8 cellular contexts compared by ENCODE assay signal in genomic region chr10:32980558-32981468, GRCh38. TPM values are rescaled to one million over a fixed set of nuclear protein-coding genes. Genes with fewer than 3 reads are reported as not detected.
DNase-seq lines count a peak whose midpoint lies in the region; ATAC-seq and TF ChIP-seq lines count a peak whose summit lies in the region.

No MANE protein-coding gene starts in this region.

- H3K4me2 ChIP-seq in IMR-90 (ENCODE audit: low read depth, low read length), result peak overlapping the region; percentile 99
- peak overlapping the region; percentile 91 for H3K4me2 ChIP-seq in fibroblast of lung (ENCODE audit: extremely low read depth, insufficient read depth, low read length)

- peak overlapping the region; percentile 99 for H3K14ac ChIP-seq in IMR-90 (replicated peaks; ENCODE audit: low read depth, low read length)

- BruUV-seq in IMR-90 (replicated peaks; lab: Mats Ljungman, UMichigan), result TSS peak; percentile 97

- ATAC-seq in GM21529 (IDR thresholded peaks at IDR 0.05; ENCODE audit: unreplicated experiment) (peak; percentile 97), IMR-90 (ENCODE audit: low read depth) (peak; percentile 89)
- ATAC-seq in naive thymus-derived CD4-positive, alpha-beta T cell, result peak; percentile 95
- peak; percentile 99 for ATAC-seq in stimulated activated memory B cell treated with anti-CD40 and anti-IgM and Interleukin-4, amounts not matched to agents 10 μg/mL and 1 μg/mL and 100 μg/mL, for 72 hours

- peaks cover 0 to 2% (median 0%) of the 10 kb centered on the region in 11 donors for H3K9me3 Mint-ChIP-seq in naive thymus-derived CD4-positive, alpha-beta T cell
- H3K9me3 Mint-ChIP-seq in stimulated activated memory B cell treated with anti-CD40 and anti-IgM and Interleukin-4, amounts not matched to agents 10 μg/mL and 1 μg/mL and 100 μg/mL, for 72 hours, result no peaks in the 10 kb centered on the region

- dilution Hi-C loops in IMR-90 (cut with HindIII; ENCODE audit: low sequenced_read_pairs, unreplicated experiment), result no loop called here

- H2BK120ac ChIP-seq in IMR-90 (ENCODE audit: low read depth, low read length), result peak overlapping the region; percentile 99

- H3K9me3 ChIP-seq in IMR-90 (ENCODE audit: control insufficient read depth, insufficient read depth, low read length) (no peaks in the 10 kb centered on the region), fibroblast of lung (ENCODE audit: control insufficient read depth, insufficient read depth, low read depth, low read length) (no peaks in the 10 kb centered on the region)
- H3K9me3 ChIP-seq in naive thymus-derived CD4-positive, alpha-beta T cell (ENCODE audit: control insufficient read depth in 2 of 3, low read length in 3 of 3), result no peaks in the 10 kb centered on the region

- DNase-seq in DMS114 treated with DMSO at 0.1 percent for 48 hours (lab: John Stamatoyannopoulos, UW; ENCODE audit: unreplicated experiment), result peak; percentile 50
- peak; percentile 100 for DNase-seq in IMR-90
- peak; percentile 84 to 88 for DNase-seq in activated T-cell treated with anti-CD3 and anti-CD28 coated beads, Interleukin-2, amount 50 U/mL, for 48 hours
- DNase-seq in fibroblast of lung (ENCODE audit: low read depth in 2 of 2), result peak; percentile 96 to 100
- peak; percentile 54 to 84 (median 66) for DNase-seq in naive thymus-derived CD4-positive, alpha-beta T cell

- peak overlapping the region; percentile 87 to 97 for H4K8ac ChIP-seq in IMR-90 (ENCODE audit: low read depth in 2 of 2, low read length in 2 of 2)

- H3K4me1 Mint-ChIP-seq in naive thymus-derived CD4-positive, alpha-beta T cell, result peaks cover 15 to 33% (median 24%) of the 10 kb centered on the region in 7 donors
- peaks cover 23% of the 10 kb centered on the region for H3K4me1 Mint-ChIP-seq in stimulated activated memory B cell treated with anti-CD40 and anti-IgM and Interleukin-4, amounts not matched to agents 10 μg/mL and 1 μg/mL and 100 μg/mL, for 72 hours

- no peaks in the 10 kb centered on the region for H4K20me1 ChIP-seq in IMR-90 (ENCODE audit: insufficient read depth, low read length)
- no peaks in the 10 kb centered on the region for H4K20me1 ChIP-seq in fibroblast of lung (ENCODE audit: control insufficient read depth, extremely low read depth, insufficient read depth, low read length)

- H3K27me3 ChIP-seq in IMR-90 (ENCODE audit: control insufficient read depth, insufficient read depth, low read length) (no peaks in the 10 kb centered on the region), fibroblast of lung (ENCODE audit: control insufficient read depth, insufficient read depth, low read length) (no peaks in the 10 kb centered on the region)
- H3K27me3 ChIP-seq in naive thymus-derived CD4-positive, alpha-beta T cell (ENCODE audit: control insufficient read depth in 2 of 2, insufficient read depth in 2 of 2, low read length in 2 of 2), result no peaks in the 10 kb centered on the region

- H3K9ac ChIP-seq in IMR-90 (ENCODE audit: low read depth, low read length) (peak overlapping the region; percentile 91), fibroblast of lung (ENCODE audit: insufficient read depth, low read length) (peak overlapping the region; percentile 81)

- H2BK5ac ChIP-seq in IMR-90 (ENCODE audit: low read depth, low read length, poor library complexity, severe bottlenecking), result peak overlapping the region; percentile 99

- H3K79me1 ChIP-seq in IMR-90 (ENCODE audit: low read depth in 1 of 2, low read length in 2 of 2), result peaks cover 11 to 22% of the 10 kb centered on the region in 2 experiments; a peak in 3 of 4 replicates

- H3K36me3 Mint-ChIP-seq in naive thymus-derived CD4-positive, alpha-beta T cell, result no peaks in the 10 kb centered on the region
- H3K36me3 Mint-ChIP-seq in stimulated activated memory B cell treated with anti-CD40 and anti-IgM and Interleukin-4, amounts not matched to agents 10 μg/mL and 1 μg/mL and 100 μg/mL, for 72 hours, result no peaks in the 10 kb centered on the region

- H3K4me1 ChIP-seq in IMR-90 (ENCODE audit: control insufficient read depth, insufficient read depth, low read length) (peaks cover 23% of the 10 kb centered on the region), fibroblast of lung (ENCODE audit: control insufficient read depth, extremely low read depth, insufficient read depth, low read length) (peaks cover 39% of the 10 kb centered on the region)
- peaks cover 11 to 32% of the 10 kb centered on the region in 2 donors for H3K4me1 ChIP-seq in naive thymus-derived CD4-positive, alpha-beta T cell (ENCODE audit: control insufficient read depth in 2 of 2, insufficient read depth in 2 of 2, low read length in 2 of 2)

- H3K79me2 ChIP-seq in fibroblast of lung (ENCODE audit: control insufficient read depth, insufficient read depth, low read length), result peaks cover 2% of the 10 kb centered on the region

- peak; percentile 42; the same call in 1 of the 2 replicates for TF ChIP-seq RAD21 in IMR-90 (IDR thresholded peaks at IDR 0.05; ENCODE audit: low read length)

- TF ChIP-seq POLR2A in IMR-90 (IDR thresholded peaks at IDR 0.05; ENCODE audit: low read depth, low read length), result peak; percentile 97

- H3K56ac ChIP-seq in IMR-90 (ENCODE audit: extremely low read depth, insufficient read depth, low read length), result peak overlapping the region; percentile 100

- H3K4me3 ChIP-seq in IMR-90 (ENCODE audit: insufficient read depth, low read depth, low read length) (peak overlapping the region; percentile 57), fibroblast of lung (replicated peaks in 1 of 4; ENCODE audit: control extremely low read depth in 1 of 4, insufficient read depth in 1 of 4, low read depth in 3 of 4, low read length in 4 of 4) (peak overlapping the region; percentile 22 to 56 (median 46))
- H3K4me3 ChIP-seq in naive thymus-derived CD4-positive, alpha-beta T cell (ENCODE audit: low read length), result peak overlapping the region; percentile 64

- H3K27me3 Mint-ChIP-seq in naive thymus-derived CD4-positive, alpha-beta T cell, result peaks cover 0 to 5% (median 0%) of the 10 kb centered on the region in 5 donors
- H3K27me3 Mint-ChIP-seq in stimulated activated memory B cell treated with anti-CD40 and anti-IgM and Interleukin-4, amounts not matched to agents 10 μg/mL and 1 μg/mL and 100 μg/mL, for 72 hours, result no peaks in the 10 kb centered on the region

- H3K23ac ChIP-seq in IMR-90 (ENCODE audit: low read depth, low read length), result peak overlapping the region; percentile 100

- H3K4ac ChIP-seq in IMR-90 (ENCODE audit: low read depth, low read length), result peak overlapping the region; percentile 99

- POLR2A ChIA-PET in IMR-90 (lab: Charles Lee; ENCODE audit: unreplicated experiment), result interaction anchor here (0.5 to 1.7 kb wide), 10 partner anchors 10 to 1122 kb away, joined by 3 to 9 read pairs (median 4); no protein-coding TSS in a partner anchor
- POLR2A ChIA-PET in naive thymus-derived CD4-positive, alpha-beta T cell (lab: Charles Lee), result interaction anchor here (0.6 to 2.0 kb wide), 5 partner anchors 19 to 775 kb away, joined by 3 to 12 read pairs (median 4); no protein-coding TSS in a partner anchor

- peak overlapping the region; percentile 97 for H2AK9ac ChIP-seq in IMR-90 (replicated peaks; ENCODE audit: low read depth, low read length, poor library complexity)

- H3K36me3 ChIP-seq in IMR-90 (ENCODE audit: control insufficient read depth, insufficient read depth, low read length) (no peaks in the 10 kb centered on the region), fibroblast of lung (ENCODE audit: control insufficient read depth, insufficient read depth, low read length) (no peaks in the 10 kb centered on the region)
- H3K36me3 ChIP-seq in naive thymus-derived CD4-positive, alpha-beta T cell (ENCODE audit: control insufficient read depth in 2 of 3, insufficient read depth in 3 of 3, low read length in 3 of 3), result no peaks in the 10 kb centered on the region

- H2BK20ac ChIP-seq in IMR-90 (ENCODE audit: low read depth, low read length), result peak overlapping the region; percentile 86

- H3K4me3 Mint-ChIP-seq in naive thymus-derived CD4-positive, alpha-beta T cell, result peak overlapping the region; percentile 90 to 99 (median 95)
- peak overlapping the region; percentile 96 for H3K4me3 Mint-ChIP-seq in stimulated activated memory B cell treated with anti-CD40 and anti-IgM and Interleukin-4, amounts not matched to agents 10 μg/mL and 1 μg/mL and 100 μg/mL, for 72 hours

- H3K18ac ChIP-seq in IMR-90 (ENCODE audit: low read depth, low read length), result peak overlapping the region; percentile 98

- H2BK15ac ChIP-seq in IMR-90 (ENCODE audit: low read depth, low read length), result peak overlapping the region; percentile 98

- peak overlapping the region; percentile 82 to 99 (median 93) for H3K27ac Mint-ChIP-seq in naive thymus-derived CD4-positive, alpha-beta T cell
- H3K27ac Mint-ChIP-seq in stimulated activated memory B cell treated with anti-CD40 and anti-IgM and Interleukin-4, amounts not matched to agents 10 μg/mL and 1 μg/mL and 100 μg/mL, for 72 hours, result peak overlapping the region; percentile 92

- CTCF ChIA-PET in IMR-90 (lab: Yijun Ruan, JAX), result interaction anchor here (0.9 to 1.0 kb wide), 3 partner anchors 21 to 28 kb away, joined by 3 to 4 read pairs (median 3); no protein-coding TSS in a partner anchor
- CTCF ChIA-PET in naive thymus-derived CD4-positive, alpha-beta T cell (lab: Charles Lee), result interaction anchor here (0.6 to 1.1 kb wide), 4 partner anchors 13 to 175 kb away, joined by 3 to 4 read pairs (median 3); no protein-coding TSS in a partner anchor

- peak overlapping the region; percentile 96 for H4K5ac ChIP-seq in IMR-90 (ENCODE audit: low read depth, low read length)

- peaks cover 11% of the 10 kb centered on the region for H3K9me1 ChIP-seq in IMR-90 (ENCODE audit: insufficient read depth, low read length)

- 0% methylated on average over 7 of the region's 38 CpGs; no CpG with 5 or more reads in 1 of the 2 experiments for WGBS in IMR-90 (ENCODE audit: extremely low coverage in 2 of 2, insufficient read length in 1 of 2), 2 experiments

- in situ Hi-C loops in IMR-90 (cut with MboI; ENCODE audit: low sequenced_read_pairs), result no loop called here

- 0 out of 2 replicates have a peak, but pooled peaks have one; percentile 5 for TF ChIP-seq CTCF in IMR-90 (conservative IDR thresholded peaks at IDR 0.05; ENCODE audit: low read depth, low read length)
- TF ChIP-seq CTCF in fibroblast of lung (conservative IDR thresholded peaks at IDR 0.05 in 1 of 2, IDR thresholded peaks at IDR 0.05 in 1 of 2; ENCODE audit: low read depth in 1 of 2, low read length in 2 of 2), result no peak

- intact Hi-C loops in IMR-90 (cut with micrococcal nuclease), result loop anchor here (1.0 kb wide), 2 partner anchors 22 to 24 kb away; no protein-coding TSS in a partner anchor
- intact Hi-C loops in naive thymus-derived CD4-positive, alpha-beta T cell (cut with micrococcal nuclease), result loop anchor here (1.0 to 10.0 kb wide), 4 partner anchors 23 to 726 kb away; partner anchors contain the start of gene ITGB1 (in 2 of the 2)

- peak overlapping the region; percentile 97 for H4K91ac ChIP-seq in IMR-90 (ENCODE audit: insufficient read depth, low read depth, low read length)

- H3K27ac ChIP-seq in IMR-90 (ENCODE audit: insufficient read depth, low read length), result peak overlapping the region; percentile 90
- H3K27ac ChIP-seq in fibroblast of lung (ENCODE audit: insufficient read depth, low read length), result peak overlapping the region; percentile 98
- H3K27ac ChIP-seq in naive thymus-derived CD4-positive, alpha-beta T cell (ENCODE audit: low read depth, low read length), result peak overlapping the region; percentile 56

- H2AK5ac ChIP-seq in IMR-90 (ENCODE audit: low read depth, low read length), result peak overlapping the region; percentile 96

- H2AFZ ChIP-seq in IMR-90 (replicated peaks; ENCODE audit: low read length, poor library complexity), result peak overlapping the region; percentile 88
- H2AFZ ChIP-seq in fibroblast of lung (ENCODE audit: low read length), result peak overlapping the region; percentile 36

RNA-seq across cellular contexts. Expression of gene ITGB1, which starts 22.8 kb away (rescaled TPM):
- total RNA-seq in IMR-90 (2012; rRNA removed) (1,331 and 2,388 TPM in 2 replicates), fibroblast of lung (2,456 and 2,693 TPM in 2 replicates)
- polyA plus RNA-seq in IMR-90 (2012; rRNA removed) (1,631 and 2,066 TPM in 2 replicates), fibroblast of lung (1,736 and 3,450 TPM in 2 replicates)
- 248 and 281 TPM in 2 replicates for polyA plus RNA-seq in IMR-90 (2012; cell fraction: cytosol; rRNA removed)
- 53.9 and 506 TPM in 2 replicates for polyA plus RNA-seq in IMR-90 (2012; cell fraction: nucleus; rRNA removed; ENCODE audit: low replicate concordance)
- 202 TPM for polyA plus RNA-seq in PFSK-1 (2012; ENCODE audit: insufficient read length, low read depth)
- 1,173 and 2,065 TPM in 2 replicates for polyA plus RNA-seq in fibroblast of lung (2012)
- polyA minus RNA-seq in fibroblast of lung (ENCODE audit: low replicate concordance), result 137 and 176 TPM in 2 replicates
- 100 to 1,000 TPM in 1 of 5 experiments, 10 to 100 TPM in 4; 43.2 to 205 (median 60.8) TPM for total RNA-seq in naive thymus-derived CD4-positive, alpha-beta T cell
- 10 to 100 TPM; 26.5 to 36.1 TPM for polyA plus RNA-seq in naive thymus-derived CD4-positive, alpha-beta T cell

Comparison
In these comparisons a context has a peak if more than half of its experiments do, and no peak if none do; other contexts are left out.
1. Peak in every context shown above with its lines: DNase-seq, ATAC-seq, H3K4me3 ChIP-seq and H3K27ac ChIP-seq.
2. DNase-seq: peak in every context shown above with its lines; median percentile 100 in IMR-90; 98 in fibroblast of lung; 86 in activated T-cell treated with anti-CD3 and anti-CD28 coated beads, Interleukin-2, amount 50 U/mL, for 48 hours; 66 in naive thymus-derived CD4-positive, alpha-beta T cell; 50 in DMS114 treated with DMSO at 0.1 percent for 48 hours.